9 cellular contexts compared by ENCODE assay signal in genomic region chr3:67083277-67083676, GRCh38.
A peak's percentile ranks its signal among the peaks of the same experiment; 100 is the strongest.
DNase-seq lines count a peak whose midpoint lies in the region; FAIRE-seq and TF ChIP-seq lines count a peak whose summit lies in the region.
"Had no signal": no experiment of that assay in that cellular context is flagged by ENCODE, and none has a peak within 500 bp of the region (broad histone marks: within the 10 kb centered on the region; RNA-seq: fewer than 3 reads in every experiment).

No MANE protein-coding gene starts in this region.

- intact Hi-C loops in cardiac septum (cut with DNase I) (no loop called here), dorsolateral prefrontal cortex (cut with DNase I) (no loop called here)

- H3K9me2 ChIP-seq in Loucy (replicated peaks; ENCODE audit: low read depth, low read length) = no peaks in the 10 kb centered on the region

- TF ChIP-seq CTCF in Loucy (conservative IDR thresholded peaks at IDR 0.05; ENCODE audit: low read length) = no peak
- no peak for TF ChIP-seq CTCF in dorsolateral prefrontal cortex (IDR thresholded peaks at IDR 0.05 in 54 of 56, conservative IDR thresholded peaks at IDR 0.05 in 2 of 56; ENCODE audit: low read depth in 1 of 56, partially characterized antibody in 56 of 56)

- H3K79me2 ChIP-seq in Loucy (ENCODE audit: insufficient read depth, low read length) = no peaks in the 10 kb centered on the region

- no peak for FAIRE-seq in frontal cortex (lab: Jason Lieb, UNC)
- FAIRE-seq: A204.1 had no signal

- peak; percentile 9 for DNase-seq in NK-92 treated with Interleukin-12 subunit alpha and Interleukin-12 subunit beta, amount 100 ng/mL, for 24 hours (lab: John Stamatoyannopoulos, UW)
- DNase-seq in NK-92 (lab: John Stamatoyannopoulos, UW; ENCODE audit: unreplicated experiment) = no peak
- DNase-seq in activated T-cell treated with anti-CD3 and anti-CD28 coated beads, Interleukin-2, amount 50 U/mL, for 48 hours = peak; percentile 30 to 49
- peak; percentile 56 for DNase-seq in stimulated activated CD4-positive, alpha-beta T cell treated with anti-CD3 and anti-CD28 coated beads, Interleukin-1b, Interleukin-23, amount 100 ng/mL, for 48 hours
- DNase-seq in frontal cortex (ENCODE audit: low spot score in 2 of 2) = no peak
- no peak for DNase-seq in cardiac septum (ENCODE audit: low spot score)
- DNase-seq in dorsolateral prefrontal cortex = no peak

- H3K9me3 ChIP-seq in Loucy (ENCODE audit: insufficient read depth, low read depth, low read length) = peaks cover 17% of the 10 kb centered on the region; the same call in 1 of the 2 replicates

- H4K20me1 ChIP-seq in Loucy (ENCODE audit: insufficient read depth, low read length, poor library complexity, severe bottlenecking) = no peaks in the 10 kb centered on the region

- H3K4me2 ChIP-seq in Loucy (ENCODE audit: low read depth, low read length, poor library complexity, severe bottlenecking) = peak overlapping the region; percentile 48

- H3K27me3 ChIP-seq in Loucy (ENCODE audit: insufficient read depth, low read length, poor library complexity, severe bottlenecking) (peaks cover 26% of the 10 kb centered on the region), dorsolateral prefrontal cortex (peaks cover 0 to 5% (median 0%) of the 10 kb centered on the region in 45 donors)

- H3K9ac ChIP-seq in Loucy (ENCODE audit: low read depth, low read length, poor library complexity, severe bottlenecking) = no peak overlapping the region

- peak overlapping the region; percentile 62 for H2AFZ ChIP-seq in Loucy (ENCODE audit: low read length)

- H3K4me1 ChIP-seq in Loucy (ENCODE audit: insufficient read depth, low read length, poor library complexity, severe bottlenecking) = peaks cover 14% of the 10 kb centered on the region

- peak overlapping the region; percentile 48 for H3K4me3 ChIP-seq in Loucy (ENCODE audit: low read length, poor library complexity, severe bottlenecking)
- H3K4me3 ChIP-seq in dorsolateral prefrontal cortex = no peak overlapping the region

- no peaks in the 10 kb centered on the region for H3F3A ChIP-seq in Loucy (ENCODE audit: low read depth)

- H3K36me3 ChIP-seq in Loucy (ENCODE audit: insufficient read depth, low read length) = no peaks in the 10 kb centered on the region

- no peak overlapping the region for H3K27ac ChIP-seq in dorsolateral prefrontal cortex

Comparison
In these comparisons a context has a peak if more than half of its experiments do, and no peak if none do; other contexts are left out.
1. DNase-seq: peak in NK-92 treated with Interleukin-12 subunit alpha and Interleukin-12 subunit beta, amount 100 ng/mL, for 24 hours (single experiment), activated T-cell treated with anti-CD3 and anti-CD28 coated beads, Interleukin-2, amount 50 U/mL, for 48 hours (2 of 2) and stimulated activated CD4-positive, alpha-beta T cell treated with anti-CD3 and anti-CD28 coated beads, Interleukin-1b, Interleukin-23, amount 100 ng/mL, for 48 hours (single experiment); none in NK-92 (single experiment), frontal cortex (0 of 2), cardiac septum (single experiment) and dorsolateral prefrontal cortex (0 of 10).